8 cellular contexts compared by ENCODE assay signal in the genomic region with DNA sequence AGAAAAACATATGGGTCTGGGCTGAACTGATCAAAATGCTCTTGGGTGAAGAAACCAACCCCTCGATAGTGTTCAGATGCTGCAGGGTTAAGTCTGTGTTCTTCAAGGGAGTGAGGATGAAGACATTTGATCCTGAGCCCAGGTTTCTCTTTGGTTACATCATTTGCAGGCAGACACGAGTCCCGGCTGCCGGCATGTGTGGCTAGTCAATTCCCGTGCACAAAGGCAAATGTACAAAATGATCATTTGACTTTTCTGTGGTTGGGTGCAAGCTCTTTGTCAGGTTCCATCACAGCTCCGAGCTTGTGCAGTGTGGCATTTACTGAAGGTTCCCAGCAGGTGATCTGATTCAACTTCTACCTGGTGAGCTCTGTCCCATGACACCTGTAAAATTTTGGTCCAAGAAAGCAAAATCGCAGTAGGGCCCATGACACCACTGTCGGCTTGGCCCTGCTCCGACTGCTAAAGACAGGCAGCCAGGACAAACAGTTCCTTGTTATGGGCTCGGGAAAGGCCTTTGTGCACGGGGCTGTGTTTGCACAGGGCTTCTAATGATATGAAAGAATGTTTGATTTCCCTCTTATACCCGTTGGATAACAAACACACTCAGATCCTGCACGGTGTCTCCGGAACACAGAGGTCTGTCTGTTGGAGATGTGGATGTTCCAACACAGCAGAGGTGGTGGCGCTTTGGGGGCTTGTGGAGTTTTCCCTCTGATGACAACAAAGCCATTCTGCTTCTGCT. TPM values are rescaled to one million over a fixed set of nuclear protein-coding genes. Genes with fewer than 3 reads are reported as not detected.
A peak's percentile ranks its signal among the peaks of the same experiment; 100 is the strongest.
DNase-seq lines count a peak whose midpoint lies in the region; ATAC-seq and TF ChIP-seq lines count a peak whose summit lies in the region.

No MANE protein-coding gene starts in this region.

- intact Hi-C loops in vagina (cut with DNase I), result no loop called here

- no peak overlapping the region for H3K4me3 ChIP-seq in vagina

- no peaks in the 10 kb centered on the region for H3K9me3 Mint-ChIP-seq in activated naive CD8-positive, alpha-beta T cell treated with anti-CD3 and anti-CD28 coated beads for 36 hours
- H3K9me3 Mint-ChIP-seq in stimulated activated naive CD8-positive, alpha-beta T cell treated with anti-CD3 and anti-CD28 coated beads, Interleukin-15, amount 100 ng/mL, for 72 hours, result no peaks in the 10 kb centered on the region
- H3K9me3 Mint-ChIP-seq in WTC11, result peaks cover 8% of the 10 kb centered on the region

- no peak for ATAC-seq in stimulated activated naive CD8-positive, alpha-beta T cell treated with anti-CD3 and anti-CD28 coated beads, Interleukin-15, amount 100 ng/mL, for 72 hours
- no peak for ATAC-seq in WTC11

- no peaks in the 10 kb centered on the region for H3K27me3 ChIP-seq in vagina

- peak overlapping the region; percentile 62 for H3K27ac Mint-ChIP-seq in activated naive CD8-positive, alpha-beta T cell treated with anti-CD3 and anti-CD28 coated beads for 36 hours
- H3K27ac Mint-ChIP-seq in stimulated activated naive CD8-positive, alpha-beta T cell treated with anti-CD3 and anti-CD28 coated beads, Interleukin-15, amount 100 ng/mL, for 72 hours, result peak overlapping the region; percentile 33 to 84
- H3K27ac Mint-ChIP-seq in WTC11, result no peak overlapping the region

- H3K4me1 Mint-ChIP-seq in activated naive CD8-positive, alpha-beta T cell treated with anti-CD3 and anti-CD28 coated beads for 36 hours, result peaks cover 80% of the 10 kb centered on the region
- H3K4me1 Mint-ChIP-seq in stimulated activated naive CD8-positive, alpha-beta T cell treated with anti-CD3 and anti-CD28 coated beads, Interleukin-15, amount 100 ng/mL, for 72 hours, result peaks cover 63% of the 10 kb centered on the region
- H3K4me1 Mint-ChIP-seq in WTC11, result no peaks in the 10 kb centered on the region

- no peaks in the 10 kb centered on the region for H3K4me1 ChIP-seq in vagina

- POLR2A ChIA-PET in WTC11 (lab: Charles Lee), result no interaction called here

- no peak overlapping the region for H3K27ac ChIP-seq in vagina

- CTCF ChIA-PET in WTC11 (lab: Charles Lee), result interaction anchor here (0.5 to 6.3 kb wide), 97 partner anchors 7 to 669 kb away, joined by 3 to 124 read pairs (median 5); a partner anchor contains a TSS

- peak; percentile 8 for DNase-seq in NCI-H446 treated with DMSO at 0.1 percent for 48 hours (lab: John Stamatoyannopoulos, UW)
- no peak for DNase-seq in NCI-H446 (lab: John Stamatoyannopoulos, UW)
- DNase-seq in activated naive CD8-positive, alpha-beta T cell treated with anti-CD3 and anti-CD28 coated beads for 36 hours, result no peak
- peak; percentile 53 for DNase-seq in iris pigment epithelial cell (ENCODE audit: low read depth)
- DNase-seq in stimulated activated naive CD8-positive, alpha-beta T cell treated with anti-CD3 and anti-CD28 coated beads, Interleukin-15, amount 100 ng/mL, for 72 hours, result no peak
- DNase-seq in vagina (ENCODE audit: extremely low spot score in 2 of 2), result no peak
- no peak for DNase-seq in WTC11 (ENCODE audit: low spot score)
- DNase-seq in stimulated activated CD4-positive, alpha-beta T cell treated with anti-CD3 and anti-CD28 coated beads, Interleukin-2, amount 100 ng/mL, for 24 hours, result no peak

- H3K9me3 ChIP-seq in vagina, result no peaks in the 10 kb centered on the region

- H3K36me3 Mint-ChIP-seq in activated naive CD8-positive, alpha-beta T cell treated with anti-CD3 and anti-CD28 coated beads for 36 hours, result peaks cover 74% of the 10 kb centered on the region
- no peaks in the 10 kb centered on the region for H3K36me3 Mint-ChIP-seq in WTC11

- TF ChIP-seq CTCF in vagina (IDR thresholded peaks at IDR 0.05) (no peak), WTC11 (IDR thresholded peaks at IDR 0.05) (no peak)

- H3K36me3 ChIP-seq in vagina, result no peaks in the 10 kb centered on the region

- no peak for TF ChIP-seq POLR2A in vagina (IDR thresholded peaks at IDR 0.05)

- H3K27me3 Mint-ChIP-seq in activated naive CD8-positive, alpha-beta T cell treated with anti-CD3 and anti-CD28 coated beads for 36 hours, result no peaks in the 10 kb centered on the region
- no peaks in the 10 kb centered on the region for H3K27me3 Mint-ChIP-seq in stimulated activated naive CD8-positive, alpha-beta T cell treated with anti-CD3 and anti-CD28 coated beads, Interleukin-15, amount 100 ng/mL, for 72 hours
- H3K27me3 Mint-ChIP-seq in WTC11 (ENCODE audit: low read depth), result no peaks in the 10 kb centered on the region

- no peak overlapping the region for H3K4me3 Mint-ChIP-seq in activated naive CD8-positive, alpha-beta T cell treated with anti-CD3 and anti-CD28 coated beads for 36 hours
- no peak overlapping the region for H3K4me3 Mint-ChIP-seq in stimulated activated naive CD8-positive, alpha-beta T cell treated with anti-CD3 and anti-CD28 coated beads, Interleukin-15, amount 100 ng/mL, for 72 hours
- no peak overlapping the region for H3K4me3 Mint-ChIP-seq in WTC11

TF ChIP-seq in WTC11, 78 proteins besides CTCF, POLR2A, EP300 and RAD21 (continues in another document):
- no peak for TF ChIP-seq JAZF1 (CRISPR knock-in tag; IDR thresholded peaks at IDR 0.05)
- no peak for TF ChIP-seq CREM (CRISPR knock-in tag; IDR thresholded peaks at IDR 0.05)
- TF ChIP-seq NR3C1 (CRISPR knock-in tag; conservative IDR thresholded peaks at IDR 0.05; ENCODE audit: low read depth), result no peak
- TF ChIP-seq FOXJ3 (CRISPR knock-in tag; IDR thresholded peaks at IDR 0.05; ENCODE audit: borderline replicate concordance), result no peak
- no peak for TF ChIP-seq HMGA2 (CRISPR knock-in tag; IDR thresholded peaks at IDR 0.05)
- TF ChIP-seq, protein P1, sequence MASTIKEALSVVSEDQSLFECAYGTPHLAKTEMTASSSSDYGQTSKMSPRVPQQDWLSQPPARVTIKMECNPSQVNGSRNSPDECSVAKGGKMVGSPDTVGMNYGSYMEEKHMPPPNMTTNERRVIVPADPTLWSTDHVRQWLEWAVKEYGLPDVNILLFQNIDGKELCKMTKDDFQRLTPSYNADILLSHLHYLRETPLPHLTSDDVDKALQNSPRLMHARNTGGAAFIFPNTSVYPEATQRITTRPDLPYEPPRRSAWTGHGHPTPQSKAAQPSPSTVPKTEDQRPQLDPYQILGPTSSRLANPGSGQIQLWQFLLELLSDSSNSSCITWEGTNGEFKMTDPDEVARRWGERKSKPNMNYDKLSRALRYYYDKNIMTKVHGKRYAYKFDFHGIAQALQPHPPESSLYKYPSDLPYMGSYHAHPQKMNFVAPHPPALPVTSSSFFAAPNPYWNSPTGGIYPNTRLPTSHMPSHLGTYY (CRISPR knock-in tag; IDR thresholded peaks at IDR 0.05), result no peak
- TF ChIP-seq ZNF671 (CRISPR knock-in tag; IDR thresholded peaks at IDR 0.05), result no peak
- TF ChIP-seq, protein P2, sequence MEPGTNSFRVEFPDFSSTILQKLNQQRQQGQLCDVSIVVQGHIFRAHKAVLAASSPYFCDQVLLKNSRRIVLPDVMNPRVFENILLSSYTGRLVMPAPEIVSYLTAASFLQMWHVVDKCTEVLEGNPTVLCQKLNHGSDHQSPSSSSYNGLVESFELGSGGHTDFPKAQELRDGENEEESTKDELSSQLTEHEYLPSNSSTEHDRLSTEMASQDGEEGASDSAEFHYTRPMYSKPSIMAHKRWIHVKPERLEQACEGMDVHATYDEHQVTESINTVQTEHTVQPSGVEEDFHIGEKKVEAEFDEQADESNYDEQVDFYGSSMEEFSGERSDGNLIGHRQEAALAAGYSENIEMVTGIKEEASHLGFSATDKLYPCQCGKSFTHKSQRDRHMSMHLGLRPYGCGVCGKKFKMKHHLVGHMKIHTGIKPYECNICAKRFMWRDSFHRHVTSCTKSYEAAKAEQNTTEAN (CRISPR knock-in tag; IDR thresholded peaks at IDR 0.05), result no peak
- no peak for TF ChIP-seq SMAD3 (CRISPR knock-in tag; IDR thresholded peaks at IDR 0.05; ENCODE audit: borderline replicate concordance)
- TF ChIP-seq, protein P3, sequence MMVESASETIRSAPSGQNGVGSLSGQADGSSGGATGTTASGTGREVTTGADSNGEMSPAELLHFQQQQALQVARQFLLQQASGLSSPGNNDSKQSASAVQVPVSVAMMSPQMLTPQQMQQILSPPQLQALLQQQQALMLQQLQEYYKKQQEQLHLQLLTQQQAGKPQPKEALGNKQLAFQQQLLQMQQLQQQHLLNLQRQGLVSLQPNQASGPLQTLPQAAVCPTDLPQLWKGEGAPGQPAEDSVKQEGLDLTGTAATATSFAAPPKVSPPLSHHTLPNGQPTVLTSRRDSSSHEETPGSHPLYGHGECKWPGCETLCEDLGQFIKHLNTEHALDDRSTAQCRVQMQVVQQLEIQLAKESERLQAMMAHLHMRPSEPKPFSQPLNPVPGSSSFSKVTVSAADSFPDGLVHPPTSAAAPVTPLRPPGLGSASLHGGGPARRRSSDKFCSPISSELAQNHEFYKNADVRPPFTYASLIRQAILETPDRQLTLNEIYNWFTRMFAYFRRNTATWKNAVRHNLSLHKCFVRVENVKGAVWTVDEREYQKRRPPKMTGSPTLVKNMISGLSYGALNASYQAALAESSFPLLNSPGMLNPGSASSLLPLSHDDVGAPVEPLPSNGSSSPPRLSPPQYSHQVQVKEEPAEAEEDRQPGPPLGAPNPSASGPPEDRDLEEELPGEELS (CRISPR knock-in tag; IDR thresholded peaks at IDR 0.05), result no peak
- TF ChIP-seq NFE2L1 (CRISPR knock-in tag; IDR thresholded peaks at IDR 0.05), result no peak
- TF ChIP-seq, protein P4, sequence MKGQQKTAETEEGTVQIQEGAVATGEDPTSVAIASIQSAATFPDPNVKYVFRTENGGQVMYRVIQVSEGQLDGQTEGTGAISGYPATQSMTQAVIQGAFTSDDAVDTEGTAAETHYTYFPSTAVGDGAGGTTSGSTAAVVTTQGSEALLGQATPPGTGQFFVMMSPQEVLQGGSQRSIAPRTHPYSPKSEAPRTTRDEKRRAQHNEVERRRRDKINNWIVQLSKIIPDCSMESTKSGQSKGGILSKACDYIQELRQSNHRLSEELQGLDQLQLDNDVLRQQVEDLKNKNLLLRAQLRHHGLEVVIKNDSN (CRISPR knock-in tag; IDR thresholded peaks at IDR 0.05), result no peak
- no peak for TF ChIP-seq TEAD1 (CRISPR knock-in tag; IDR thresholded peaks at IDR 0.05)
- no peak for TF ChIP-seq ETV6 (CRISPR knock-in tag; IDR thresholded peaks at IDR 0.05)
- TF ChIP-seq, protein P5, sequence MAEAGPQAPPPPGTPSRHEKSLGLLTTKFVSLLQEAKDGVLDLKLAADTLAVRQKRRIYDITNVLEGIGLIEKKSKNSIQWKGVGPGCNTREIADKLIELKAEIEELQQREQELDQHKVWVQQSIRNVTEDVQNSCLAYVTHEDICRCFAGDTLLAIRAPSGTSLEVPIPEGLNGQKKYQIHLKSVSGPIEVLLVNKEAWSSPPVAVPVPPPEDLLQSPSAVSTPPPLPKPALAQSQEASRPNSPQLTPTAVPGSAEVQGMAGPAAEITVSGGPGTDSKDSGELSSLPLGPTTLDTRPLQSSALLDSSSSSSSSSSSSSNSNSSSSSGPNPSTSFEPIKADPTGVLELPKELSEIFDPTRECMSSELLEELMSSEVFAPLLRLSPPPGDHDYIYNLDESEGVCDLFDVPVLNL (CRISPR knock-in tag; IDR thresholded peaks at IDR 0.05; ENCODE audit: borderline replicate concordance, low read depth), result no peak
- no peak for TF ChIP-seq RORB (CRISPR knock-in tag; IDR thresholded peaks at IDR 0.05)

RNA-seq across cellular contexts. Expression of a gene that starts 46.9 kb away (rescaled TPM):
- total RNA-seq in activated naive CD8-positive, alpha-beta T cell treated with anti-CD3 and anti-CD28 coated beads for 36 hours, result not detected
- not detected for total RNA-seq in vagina
- not detected in 3 replicates for total RNA-seq in WTC11 (2021)

Comparison
In these comparisons a context has a peak if more than half of its experiments do, and no peak if none do; other contexts are left out.
1. DNase-seq: peak in NCI-H446 treated with DMSO at 0.1 percent for 48 hours (single experiment) and iris pigment epithelial cell (single experiment); none in NCI-H446 (0 of 2), activated naive CD8-positive, alpha-beta T cell treated with anti-CD3 and anti-CD28 coated beads for 36 hours (single experiment), stimulated activated naive CD8-positive, alpha-beta T cell treated with anti-CD3 and anti-CD28 coated beads, Interleukin-15, amount 100 ng/mL, for 72 hours (0 of 2), vagina (0 of 2), WTC11 (single experiment) and stimulated activated CD4-positive, alpha-beta T cell treated with anti-CD3 and anti-CD28 coated beads, Interleukin-2, amount 100 ng/mL, for 24 hours (0 of 2).